Comparison of ENCODE assay signal across 14 cellular contexts in genomic region chr10:33240265-33240664, GRCh38.
DNase-seq lines count a peak whose midpoint lies in the region; ATAC-seq and TF ChIP-seq lines count a peak whose summit lies in the region.
"Had no signal": no experiment of that assay in that cellular context is flagged by ENCODE, and none has a peak within 500 bp of the region (broad histone marks: within the 10 kb centered on the region; RNA-seq: fewer than 3 reads in every experiment).

No MANE protein-coding gene starts in this region.

- H3K9me3 ChIP-seq in HEK293 (ENCODE audit: control insufficient read depth, insufficient read depth, low read depth, low read length) (no peaks in the 10 kb centered on the region), RWPE2 (ENCODE audit: severe bottlenecking) (no peaks in the 10 kb centered on the region), smooth muscle cell (replicated peaks; ENCODE audit: low read depth) (no peaks in the 10 kb centered on the region), SK-N-SH (no peaks in the 10 kb centered on the region)

- no peak overlapping the region for H3K27ac ChIP-seq in HEK293 (ENCODE audit: extremely low read depth, low read depth, low read length)
- H3K27ac ChIP-seq in RWPE2 (ENCODE audit: poor library complexity, severe bottlenecking) = peak overlapping the region; percentile 96
- H3K27ac ChIP-seq in smooth muscle cell (ENCODE audit: low read depth) = peak overlapping the region; percentile 95
- peak overlapping the region in 1 of 2 experiments; percentile 92; a peak in 3 of 4 replicates for H3K27ac ChIP-seq in SK-N-SH (ENCODE audit: low read depth in 2 of 2, low read length in 1 of 2)

- 94% methylated on average over 2 of the region's 2 CpGs for WGBS in smooth muscle cell (ENCODE audit: low lambda C conversion rate)
- 86% methylated on average over 2 of the region's 2 CpGs for WGBS in SK-N-SH (ENCODE audit: low lambda C conversion rate)

- no peaks in the 10 kb centered on the region for H3K9me2 ChIP-seq in SK-N-SH

- H3K36me3 ChIP-seq in HEK293 (ENCODE audit: control insufficient read depth in 2 of 2, insufficient read depth in 1 of 2, low read length in 2 of 2) (peaks cover 0 to 4% of the 10 kb centered on the region in 2 experiments; a peak in 2 of 3 replicates), RWPE2 (ENCODE audit: low read depth) (peaks cover 71% of the 10 kb centered on the region), smooth muscle cell (ENCODE audit: low read depth) (no peaks in the 10 kb centered on the region), SK-N-SH (replicated peaks in 1 of 2; ENCODE audit: control insufficient read depth in 1 of 2, insufficient read depth in 2 of 2, low read length in 1 of 2) (peaks cover 7 to 56% of the 10 kb centered on the region in 2 experiments)

- H4K20me1 ChIP-seq in smooth muscle cell (ENCODE audit: low read depth) = no peaks in the 10 kb centered on the region
- no peaks in the 10 kb centered on the region for H4K20me1 ChIP-seq in SK-N-SH (ENCODE audit: insufficient read depth)

- H2AFZ ChIP-seq in smooth muscle cell (ENCODE audit: low read depth) (no peak overlapping the region), SK-N-SH (ENCODE audit: low read depth) (no peak overlapping the region)

- no peak for TF ChIP-seq RAD21 in SK-N-SH (IDR thresholded peaks at IDR 0.05; ENCODE audit: low read length)

- peaks cover 14% of the 10 kb centered on the region for H3K4me1 ChIP-seq in HEK293 (ENCODE audit: control insufficient read depth, insufficient read depth, low read length)
- H3K4me1 ChIP-seq in RWPE2 (ENCODE audit: insufficient read depth, poor library complexity, severe bottlenecking) = peaks cover 23% of the 10 kb centered on the region
- peaks cover 17% of the 10 kb centered on the region for H3K4me1 ChIP-seq in smooth muscle cell (ENCODE audit: low read depth)
- peaks cover 1 to 55% of the 10 kb centered on the region in 2 experiments for H3K4me1 ChIP-seq in SK-N-SH (ENCODE audit: control insufficient read depth in 1 of 2, insufficient read depth in 2 of 2, low read depth in 1 of 2, low read length in 1 of 2)

- H3F3A ChIP-seq in smooth muscle cell (ENCODE audit: low read depth) (peaks cover 44% of the 10 kb centered on the region), SK-N-SH (replicated peaks; ENCODE audit: insufficient read depth) (peaks cover 39% of the 10 kb centered on the region)

- H3K79me2 ChIP-seq in smooth muscle cell (ENCODE audit: low read depth) (peaks cover 7% of the 10 kb centered on the region), SK-N-SH (ENCODE audit: insufficient read depth) (peaks cover 34% of the 10 kb centered on the region)

- TF ChIP-seq EP300 in SK-N-SH (IDR thresholded peaks at IDR 0.05; ENCODE audit: borderline replicate concordance in 1 of 2, low read depth in 1 of 2, low read length in 1 of 2) = no peak

- CTCF ChIA-PET in HEK293 (lab: Yijun Ruan, JAX) (interaction anchor here (0.7 to 1.9 kb wide), 2 partner anchors 47 to 85 kb away, joined by 3 to 7 read pairs; no protein-coding TSS in a partner anchor), SK-N-SH (lab: Yijun Ruan, JAX) (interaction anchor here (1.0 to 1.3 kb wide), 2 partner anchors 9 to 12 kb away, joined by 3 read pairs; no protein-coding TSS in a partner anchor)

- no peak overlapping the region for H3K4me3 ChIP-seq in HEK293 (ENCODE audit: low read depth, low read length)
- H3K4me3 ChIP-seq in RWPE2 (ENCODE audit: severe bottlenecking) = no peak overlapping the region
- no peak overlapping the region for H3K4me3 ChIP-seq in smooth muscle cell
- H3K4me3 ChIP-seq in SK-N-SH (ENCODE audit: low read depth in 2 of 2, low read length in 1 of 2) = no peak overlapping the region
- H3K4me3 ChIP-seq: GM12878 had no signal

- no peak for DNase-seq in RWPE2 (ENCODE audit: low spot score)
- peak; percentile 79 for DNase-seq in left kidney (ENCODE audit: low read depth, low spot score)
- no peak for DNase-seq in smooth muscle cell (lab: John Stamatoyannopoulos, UW; ENCODE audit: unreplicated experiment)
- no peak for DNase-seq in hepatic stellate cell (ENCODE audit: low spot score)
- no peak for DNase-seq in 8988T
- no peak for DNase-seq in SK-N-SH
- DNase-seq: C1 segment of cervical spinal cord, GDM1, NCI-H1105, NCI-H1694, NCI-H2227 treated with DMSO at 0.1 percent for 48 hours, NCI-H524 had no signal

- ATAC-seq in RWPE2 (ENCODE audit: low read depth) = no peak
- ATAC-seq: GM12878 had no signal

- H3K27me3 ChIP-seq in RWPE2 (ENCODE audit: insufficient read depth, poor library complexity, severe bottlenecking) (no peaks in the 10 kb centered on the region), smooth muscle cell (ENCODE audit: low read depth) (no peaks in the 10 kb centered on the region), SK-N-SH (ENCODE audit: insufficient read depth) (no peaks in the 10 kb centered on the region)

- H3K4me2 ChIP-seq in smooth muscle cell (no peak overlapping the region), SK-N-SH (no peak overlapping the region)

- POLR2A ChIA-PET in HEK293 (lab: Yijun Ruan, JAX) = no interaction called here
- POLR2A ChIA-PET in SK-N-SH (lab: Yijun Ruan, JAX) = no interaction called here

- H3K9ac ChIP-seq in smooth muscle cell (ENCODE audit: low read depth) = no peak overlapping the region
- H3K9ac ChIP-seq in SK-N-SH = no peak overlapping the region

- TF ChIP-seq CTCF in HEK293 (tag by site-specific recombination; IDR thresholded peaks at IDR 0.05) = no peak
- TF ChIP-seq CTCF in RWPE2 (IDR thresholded peaks at IDR 0.05; ENCODE audit: poor library complexity, severe bottlenecking) = no peak
- no peak for TF ChIP-seq CTCF in smooth muscle cell (IDR thresholded peaks at IDR 0.05; ENCODE audit: borderline replicate concordance, insufficient read depth, poor library complexity, severe bottlenecking)
- no peak for TF ChIP-seq CTCF in SK-N-SH (IDR thresholded peaks at IDR 0.05)

TF ChIP-seq in HEK293, 187 proteins besides CTCF, POLR2A, EP300 and RAD21 (continues in another document):
- TF ChIP-seq ZNF274 (IDR thresholded peaks at IDR 0.05; ENCODE audit: low read length) (no peak), ZNF274 (tag by site-specific recombination; IDR thresholded peaks at IDR 0.05; ENCODE audit: borderline replicate concordance) (no peak), ZFP3 (tag by site-specific recombination; IDR thresholded peaks at IDR 0.05; ENCODE audit: low read depth) (no peak), ZNF391 (tag by site-specific recombination; IDR thresholded peaks at IDR 0.05; ENCODE audit: borderline replicate concordance, low read depth) (no peak), HOXC10 (CRISPR knock-in tag; IDR thresholded peaks at IDR 0.05) (no peak), OSR2 (tag by site-specific recombination; IDR thresholded peaks at IDR 0.05) (peak; percentile 42; the same call in 1 of the 2 replicates), ZNF121 (tag by site-specific recombination; IDR thresholded peaks at IDR 0.05) (no peak), ZNF37A (tag by site-specific recombination; IDR thresholded peaks at IDR 0.05) (no peak), ZNF664 (tag by site-specific recombination; IDR thresholded peaks at IDR 0.05) (no peak), FEZF1 (tag by site-specific recombination; IDR thresholded peaks at IDR 0.05) (peak; percentile 79; the same call in 1 of the 2 replicates), ZNF433 (tag by site-specific recombination; IDR thresholded peaks at IDR 0.05; ENCODE audit: low read depth) (no peak)
- TF ChIP-seq, protein P1, sequence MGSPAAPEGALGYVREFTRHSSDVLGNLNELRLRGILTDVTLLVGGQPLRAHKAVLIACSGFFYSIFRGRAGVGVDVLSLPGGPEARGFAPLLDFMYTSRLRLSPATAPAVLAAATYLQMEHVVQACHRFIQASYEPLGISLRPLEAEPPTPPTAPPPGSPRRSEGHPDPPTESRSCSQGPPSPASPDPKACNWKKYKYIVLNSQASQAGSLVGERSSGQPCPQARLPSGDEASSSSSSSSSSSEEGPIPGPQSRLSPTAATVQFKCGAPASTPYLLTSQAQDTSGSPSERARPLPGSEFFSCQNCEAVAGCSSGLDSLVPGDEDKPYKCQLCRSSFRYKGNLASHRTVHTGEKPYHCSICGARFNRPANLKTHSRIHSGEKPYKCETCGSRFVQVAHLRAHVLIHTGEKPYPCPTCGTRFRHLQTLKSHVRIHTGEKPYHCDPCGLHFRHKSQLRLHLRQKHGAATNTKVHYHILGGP (tag by site-specific recombination; IDR thresholded peaks at IDR 0.05) = no peak

TF ChIP-seq in SK-N-SH, 30 proteins besides CTCF, POLR2A, EP300 and RAD21:
- TF ChIP-seq ELF1 (IDR thresholded peaks at IDR 0.05) (no peak), FOSL2 (IDR thresholded peaks at IDR 0.05; ENCODE audit: borderline replicate concordance, low read depth) (no peak)
- TF ChIP-seq, protein P2, sequence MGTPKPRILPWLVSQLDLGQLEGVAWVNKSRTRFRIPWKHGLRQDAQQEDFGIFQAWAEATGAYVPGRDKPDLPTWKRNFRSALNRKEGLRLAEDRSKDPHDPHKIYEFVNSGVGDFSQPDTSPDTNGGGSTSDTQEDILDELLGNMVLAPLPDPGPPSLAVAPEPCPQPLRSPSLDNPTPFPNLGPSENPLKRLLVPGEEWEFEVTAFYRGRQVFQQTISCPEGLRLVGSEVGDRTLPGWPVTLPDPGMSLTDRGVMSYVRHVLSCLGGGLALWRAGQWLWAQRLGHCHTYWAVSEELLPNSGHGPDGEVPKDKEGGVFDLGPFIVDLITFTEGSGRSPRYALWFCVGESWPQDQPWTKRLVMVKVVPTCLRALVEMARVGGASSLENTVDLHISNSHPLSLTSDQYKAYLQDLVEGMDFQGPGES (IDR thresholded peaks at IDR 0.05; ENCODE audit: low read depth, low read length) = no peak
